1 cellular context compared by ENCODE assay signal in genomic region chr22:22463855-22464540, GRCh38.
TF ChIP-seq lines count a peak whose summit lies in the region.

No MANE protein-coding gene starts in this region.

TF ChIP-seq in H1, 55 proteins besides CTCF, POLR2A, EP300 and RAD21:
- TF ChIP-seq TAF1 (IDR thresholded peaks at IDR 0.05; ENCODE audit: low read depth, low read length) (no peak), MAX (IDR thresholded peaks at IDR 0.05) (0 out of 2 replicates have a peak, but pooled peaks have one; percentile 12), EGR1 (IDR thresholded peaks at IDR 0.05; ENCODE audit: borderline replicate concordance, low read depth, low read length) (no peak), TEAD4 (IDR thresholded peaks at IDR 0.05; ENCODE audit: low read depth, low read length) (0 out of 2 replicates have a peak, but pooled peaks have one; percentile 22)
